2 cellular contexts compared by ENCODE assay signal in the genomic region with DNA sequence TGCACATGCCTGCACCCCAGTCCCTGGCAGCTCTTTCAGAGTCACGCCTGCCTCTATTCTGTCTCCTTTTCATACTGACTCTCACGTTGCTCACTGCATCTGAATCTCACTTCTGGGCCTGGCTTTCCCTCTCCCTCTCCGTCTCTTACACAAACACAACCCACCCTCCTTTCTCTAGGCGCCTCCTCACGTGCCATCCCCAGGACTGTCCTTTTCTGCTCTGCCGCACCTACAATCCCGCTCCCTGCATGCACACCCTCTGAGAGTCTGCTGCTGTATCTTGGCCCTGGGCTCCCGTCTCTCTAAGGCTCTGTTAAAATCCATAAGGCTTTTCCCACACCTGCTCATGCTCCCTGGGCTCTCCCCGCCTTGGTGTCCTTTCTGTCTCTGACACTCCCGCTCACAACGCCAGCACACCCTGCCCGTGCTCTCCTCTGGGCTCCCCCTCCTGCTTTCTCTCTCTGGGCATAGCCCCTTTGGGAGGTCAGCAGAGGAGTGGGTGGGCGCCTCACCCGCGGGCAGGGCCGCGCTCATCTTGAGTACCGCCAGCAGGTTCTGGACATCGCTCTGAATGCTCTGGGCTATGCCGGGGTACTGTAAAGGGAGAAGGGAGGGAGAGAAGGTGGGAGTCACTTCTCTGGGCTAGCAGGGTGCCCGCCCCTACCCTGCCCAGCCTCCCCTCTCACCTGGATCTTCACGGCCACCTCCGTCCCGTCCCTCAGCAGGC.
TF ChIP-seq lines count a peak whose summit lies in the region.

No MANE protein-coding gene starts in this region.

TF ChIP-seq in A549, 52 proteins besides CTCF, POLR2A, EP300 and RAD21:
- TF ChIP-seq, protein P1, sequence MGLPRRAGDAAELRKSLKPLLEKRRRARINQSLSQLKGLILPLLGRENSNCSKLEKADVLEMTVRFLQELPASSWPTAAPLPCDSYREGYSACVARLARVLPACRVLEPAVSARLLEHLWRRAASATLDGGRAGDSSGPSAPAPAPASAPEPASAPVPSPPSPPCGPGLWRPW (IDR thresholded peaks at IDR 0.05) = no peak
- no peak for TF ChIP-seq EHF (CRISPR knock-in tag; IDR thresholded peaks at IDR 0.05)
- TF ChIP-seq FOXS1 (CRISPR knock-in tag; IDR thresholded peaks at IDR 0.05) = no peak
- no peak for TF ChIP-seq SREBF2 (IDR thresholded peaks at IDR 0.05)
TF ChIP-seq in A549: peak in this region for 0.

TF ChIP-seq in HEK293, 187 proteins besides CTCF, POLR2A, EP300 and RAD21 (continued from another document):
- TF ChIP-seq, protein P2, sequence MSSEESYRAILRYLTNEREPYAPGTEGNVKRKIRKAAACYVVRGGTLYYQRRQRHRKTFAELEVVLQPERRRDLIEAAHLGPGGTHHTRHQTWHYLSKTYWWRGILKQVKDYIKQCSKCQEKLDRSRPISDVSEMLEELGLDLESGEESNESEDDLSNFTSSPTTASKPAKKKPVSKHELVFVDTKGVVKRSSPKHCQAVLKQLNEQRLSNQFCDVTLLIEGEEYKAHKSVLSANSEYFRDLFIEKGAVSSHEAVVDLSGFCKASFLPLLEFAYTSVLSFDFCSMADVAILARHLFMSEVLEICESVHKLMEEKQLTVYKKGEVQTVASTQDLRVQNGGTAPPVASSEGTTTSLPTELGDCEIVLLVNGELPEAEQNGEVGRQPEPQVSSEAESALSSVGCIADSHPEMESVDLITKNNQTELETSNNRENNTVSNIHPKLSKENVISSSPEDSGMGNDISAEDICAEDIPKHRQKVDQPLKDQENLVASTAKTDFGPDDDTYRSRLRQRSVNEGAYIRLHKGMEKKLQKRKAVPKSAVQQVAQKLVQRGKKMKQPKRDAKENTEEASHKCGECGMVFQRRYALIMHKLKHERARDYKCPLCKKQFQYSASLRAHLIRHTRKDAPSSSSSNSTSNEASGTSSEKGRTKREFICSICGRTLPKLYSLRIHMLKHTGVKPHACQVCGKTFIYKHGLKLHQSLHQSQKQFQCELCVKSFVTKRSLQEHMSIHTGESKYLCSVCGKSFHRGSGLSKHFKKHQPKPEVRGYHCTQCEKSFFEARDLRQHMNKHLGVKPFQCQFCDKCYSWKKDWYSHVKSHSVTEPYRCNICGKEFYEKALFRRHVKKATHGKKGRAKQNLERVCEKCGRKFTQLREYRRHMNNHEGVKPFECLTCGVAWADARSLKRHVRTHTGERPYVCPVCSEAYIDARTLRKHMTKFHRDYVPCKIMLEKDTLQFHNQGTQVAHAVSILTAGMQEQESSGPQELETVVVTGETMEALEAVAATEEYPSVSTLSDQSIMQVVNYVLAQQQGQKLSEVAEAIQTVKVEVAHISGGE (tag by site-specific recombination; conservative IDR thresholded peaks at IDR 0.05; ENCODE audit: low read depth) = no peak
- 0 out of 2 replicates have a peak, but pooled peaks have one; percentile 29 for TF ChIP-seq ZNF248 (tag by site-specific recombination; IDR thresholded peaks at IDR 0.05)
- TF ChIP-seq ZBTB7A (tag by site-specific recombination; IDR thresholded peaks at IDR 0.05; ENCODE audit: low read depth) = no peak
